ENCODE assay signal across 9 cellular contexts in the genomic region with DNA sequence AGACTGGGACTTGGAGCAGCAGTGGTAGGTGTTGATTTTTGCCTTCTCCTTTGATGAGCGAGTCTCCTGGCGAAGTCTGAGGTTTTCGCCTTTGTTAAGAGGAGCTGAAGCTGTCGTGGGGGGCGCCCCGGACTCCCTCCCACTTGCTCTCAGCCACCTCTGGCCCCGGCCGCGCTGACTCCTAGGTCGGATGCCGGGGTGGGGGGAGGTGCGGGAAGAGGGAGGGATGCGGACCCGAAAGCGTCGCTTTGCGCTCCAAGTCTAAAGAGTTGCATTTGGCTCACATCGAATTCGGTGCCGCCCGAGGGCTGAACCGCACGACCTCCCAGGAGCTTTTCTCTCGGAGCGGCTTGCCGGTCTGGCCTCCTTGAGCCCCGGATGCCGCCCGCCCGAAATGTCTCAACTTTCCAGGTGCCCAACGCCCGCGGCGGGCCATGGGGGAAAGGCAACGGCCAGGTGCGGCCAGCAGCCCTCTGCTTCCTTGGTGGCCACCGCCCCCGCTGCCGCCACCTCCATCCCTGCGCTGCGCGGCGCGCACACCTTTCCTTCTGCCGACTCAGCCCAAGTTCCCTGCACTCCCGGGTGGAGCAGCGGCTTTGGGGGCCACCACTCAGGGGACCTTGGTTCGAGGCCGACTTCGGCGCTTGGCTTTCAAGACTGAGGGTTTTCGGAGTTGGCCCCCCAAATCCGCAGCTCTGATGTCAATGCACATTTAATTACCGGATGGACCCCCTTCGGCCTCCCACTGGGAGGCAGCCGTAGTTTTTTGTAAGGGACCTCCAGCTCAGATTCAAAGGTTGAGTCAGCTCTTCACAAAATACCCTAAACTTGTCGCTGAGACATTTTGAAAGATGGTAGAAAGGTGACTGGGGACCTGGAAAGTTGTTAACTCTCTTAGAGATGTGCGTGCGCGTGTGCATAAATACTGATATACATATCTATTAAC. TPM values are rescaled to one million over a fixed set of nuclear protein-coding genes. Genes with fewer than 3 reads are reported as not detected.
DNase-seq lines count a peak whose midpoint lies in the region; ATAC-seq and TF ChIP-seq lines count a peak whose summit lies in the region.
"Had no signal": no experiment of that assay in that cellular context is flagged by ENCODE, and none has a peak within 500 bp of the region (broad histone marks: within the 10 kb centered on the region; RNA-seq: fewer than 3 reads in every experiment).

No MANE protein-coding gene starts in this region.

- H3K4me1 Mint-ChIP-seq in activated T-cell treated with anti-CD3 and anti-CD28 coated beads, Interleukin-2, amount 50 U/mL, for 72 hours (ENCODE audit: low read depth): peaks cover 16% of the 10 kb centered on the region

- WGBS in smooth muscle cell (ENCODE audit: low lambda C conversion rate): 60% methylated on average over 57 of the region's 60 CpGs

- peak; percentile 75 for DNase-seq in ELF-1 (ENCODE audit: low read depth, low spot score)
- peak; percentile 17 to 31 for DNase-seq in activated T-cell treated with anti-CD3 and anti-CD28 coated beads, Interleukin-2, amount 50 U/mL, for 72 hours
- no peak for DNase-seq in right atrium auricular region (ENCODE audit: low spot score)
- no peak for DNase-seq in smooth muscle cell (lab: John Stamatoyannopoulos, UW; ENCODE audit: unreplicated experiment)
- no peak for DNase-seq in hepatic stellate cell (ENCODE audit: low spot score)
- no peak for DNase-seq in NCI-H1048 (lab: John Stamatoyannopoulos, UW)

- H3K27me3 ChIP-seq in right atrium auricular region: peaks cover 3 to 8% of the 10 kb centered on the region in 2 donors
- peaks cover 24% of the 10 kb centered on the region for H3K27me3 ChIP-seq in smooth muscle cell (ENCODE audit: low read depth)

- peak; percentile 16 for ATAC-seq in HG03280 (IDR thresholded peaks at IDR 0.05; ENCODE audit: unreplicated experiment)
- peak; percentile 46 to 56 for ATAC-seq in activated T-cell treated with anti-CD3 and anti-CD28 coated beads, Interleukin-2, amount 50 U/mL, for 72 hours (replicated peaks in 1 of 2)
- no peak for ATAC-seq in HG03469 (IDR thresholded peaks at IDR 0.05; ENCODE audit: unreplicated experiment)
- ATAC-seq: left colon had no signal

- TF ChIP-seq CTCF in right atrium auricular region (IDR thresholded peaks at IDR 0.05): no peak
- TF ChIP-seq CTCF in smooth muscle cell (IDR thresholded peaks at IDR 0.05; ENCODE audit: borderline replicate concordance, insufficient read depth, poor library complexity, severe bottlenecking): no peak

- no peak overlapping the region for H3K27ac ChIP-seq in right atrium auricular region
- no peak overlapping the region for H3K27ac ChIP-seq in smooth muscle cell (ENCODE audit: low read depth)

- H3K9me3 Mint-ChIP-seq in activated T-cell treated with anti-CD3 and anti-CD28 coated beads, Interleukin-2, amount 50 U/mL, for 72 hours: no peaks in the 10 kb centered on the region

- peaks cover 22% of the 10 kb centered on the region for H3K27me3 Mint-ChIP-seq in activated T-cell treated with anti-CD3 and anti-CD28 coated beads, Interleukin-2, amount 50 U/mL, for 72 hours (ENCODE audit: low read depth)

- H3K4me3 ChIP-seq in right atrium auricular region: peak overlapping the region; percentile 32 to 50
- H3K4me3 ChIP-seq in smooth muscle cell: peak overlapping the region; percentile 58

- H3K36me3 Mint-ChIP-seq in activated T-cell treated with anti-CD3 and anti-CD28 coated beads, Interleukin-2, amount 50 U/mL, for 72 hours (ENCODE audit: insufficient read depth in 2 of 2): no peaks in the 10 kb centered on the region

- H3K9me3 ChIP-seq in right atrium auricular region (no peaks in the 10 kb centered on the region), smooth muscle cell (replicated peaks; ENCODE audit: low read depth) (no peaks in the 10 kb centered on the region)

- H2AFZ ChIP-seq in smooth muscle cell (ENCODE audit: low read depth): peak overlapping the region; percentile 77

- peak overlapping the region; percentile 89 to 91 for H3K4me3 Mint-ChIP-seq in activated T-cell treated with anti-CD3 and anti-CD28 coated beads, Interleukin-2, amount 50 U/mL, for 72 hours

- H3F3A ChIP-seq in smooth muscle cell (ENCODE audit: low read depth): no peaks in the 10 kb centered on the region

- peaks cover 0 to 6% of the 10 kb centered on the region in 2 donors for H3K4me1 ChIP-seq in right atrium auricular region
- no peaks in the 10 kb centered on the region for H3K4me1 ChIP-seq in smooth muscle cell (ENCODE audit: low read depth)

- H3K27ac Mint-ChIP-seq in activated T-cell treated with anti-CD3 and anti-CD28 coated beads, Interleukin-2, amount 50 U/mL, for 72 hours: no peak overlapping the region

- H3K79me2 ChIP-seq in smooth muscle cell (ENCODE audit: low read depth): no peaks in the 10 kb centered on the region

- no peaks in the 10 kb centered on the region for H4K20me1 ChIP-seq in smooth muscle cell (ENCODE audit: low read depth)

- H3K4me2 ChIP-seq in smooth muscle cell: peak overlapping the region; percentile 79

- H3K36me3 ChIP-seq in right atrium auricular region (no peaks in the 10 kb centered on the region), smooth muscle cell (ENCODE audit: low read depth) (no peaks in the 10 kb centered on the region)

- no peak overlapping the region for H3K9ac ChIP-seq in smooth muscle cell (ENCODE audit: low read depth)

RNA-seq across cellular contexts. Expression of gene AFF2, which starts 1.0 kb away (rescaled TPM):
- 1 to 10 TPM; 1.4 to 2.8 TPM for total RNA-seq in activated T-cell treated with anti-CD3 and anti-CD28 coated beads, Interleukin-2, amount 50 U/mL, for 72 hours
- 1 to 10 TPM in 1 of 2 donors, under 1 TPM in 1; 0.89 to 3.2 TPM for total RNA-seq in right atrium auricular region
- 3.6 and 3.7 TPM in 2 replicates for total RNA-seq in smooth muscle cell
- polyA plus RNA-seq in smooth muscle cell: 0.57 and 2.1 TPM in 2 replicates

Comparison
In these comparisons a context has a peak if more than half of its experiments do, and no peak if none do; other contexts are left out.
1. DNase-seq: peak in ELF-1 (single experiment) and activated T-cell treated with anti-CD3 and anti-CD28 coated beads, Interleukin-2, amount 50 U/mL, for 72 hours (2 of 2); none in right atrium auricular region (single experiment), smooth muscle cell (single experiment), hepatic stellate cell (single experiment) and NCI-H1048 (single experiment).